Comparison of ENCODE assay signal across 8 cellular contexts in the genomic region with DNA sequence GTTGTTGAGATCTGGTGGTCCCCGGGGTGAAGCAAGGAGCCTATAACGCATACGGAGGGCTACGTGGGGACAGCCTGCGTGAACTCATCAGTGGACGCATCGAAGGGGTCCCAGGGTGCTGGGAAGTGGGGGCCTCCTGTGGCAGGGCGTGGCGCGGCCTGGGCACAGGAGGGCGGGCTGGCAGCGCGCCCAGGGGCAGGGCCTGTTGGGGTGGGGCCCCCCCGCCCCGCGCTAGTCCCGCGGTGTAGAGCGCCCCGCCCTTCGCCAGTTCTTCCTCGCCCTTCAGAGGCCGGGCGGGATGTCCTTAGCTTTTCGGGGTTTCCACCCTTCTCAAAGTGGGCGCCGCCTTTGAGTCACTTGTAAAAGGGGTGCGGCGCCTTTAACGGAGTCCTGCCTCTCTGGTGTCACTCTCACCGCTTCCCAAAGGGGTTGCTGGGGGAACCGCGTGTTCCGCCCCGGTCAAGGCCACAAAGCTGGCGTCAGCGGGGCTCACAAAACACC. TPM values are rescaled to one million over a fixed set of nuclear protein-coding genes. Genes with fewer than 3 reads are reported as not detected.
A peak's percentile ranks its signal among the peaks of the same experiment; 100 is the strongest.
DNase-seq lines count a peak whose midpoint lies in the region; ATAC-seq and TF ChIP-seq lines count a peak whose summit lies in the region.

No MANE protein-coding gene starts in this region.

- H3K14ac ChIP-seq in trophoblast cell (ENCODE audit: low read length): peak overlapping the region; percentile 57

- H3K4me3 ChIP-seq in BE2C (ENCODE audit: low read depth, low read length): peak overlapping the region; percentile 65
- H3K4me3 ChIP-seq in trophoblast cell (ENCODE audit: low read depth, low read length): peak overlapping the region; percentile 64

- H3K27ac Mint-ChIP-seq in activated T-helper 17 cell treated with anti-CD3 and anti-CD28 coated beads, Interleukin-2, amount 50 U/mL, for 72 hours: peak overlapping the region; percentile 87

- H3K4me1 Mint-ChIP-seq in activated T-helper 17 cell treated with anti-CD3 and anti-CD28 coated beads, Interleukin-2, amount 50 U/mL, for 72 hours: peaks cover 14% of the 10 kb centered on the region

- H3K9me3 Mint-ChIP-seq in activated T-helper 17 cell treated with anti-CD3 and anti-CD28 coated beads, Interleukin-2, amount 50 U/mL, for 72 hours: no peaks in the 10 kb centered on the region

- no peak overlapping the region for H3K18ac ChIP-seq in trophoblast cell (ENCODE audit: low read length)

- no peaks in the 10 kb centered on the region; the same call in none of the 2 replicates for H3K36me3 ChIP-seq in BE2C
- H3K36me3 ChIP-seq in trophoblast cell (ENCODE audit: control insufficient read depth in 1 of 2, insufficient read depth in 2 of 2, low read length in 2 of 2): peaks cover 19 to 23% of the 10 kb centered on the region in 2 experiments

- DNase-seq in BE2C (peak; percentile 28), OCI-M1 (lab: John Stamatoyannopoulos, UW) (peak; percentile 72), foreskin keratinocyte (peak in 1 of 2 donors; percentile 61), trophoblast cell (no peak)

- no peak overlapping the region for H2BK5ac ChIP-seq in trophoblast cell (ENCODE audit: low read depth, low read length, poor library complexity)

- peak overlapping the region; percentile 63 for H2BK120ac ChIP-seq in trophoblast cell (ENCODE audit: insufficient read depth, low read length, poor library complexity)

- H3K27me3 Mint-ChIP-seq in activated T-helper 17 cell treated with anti-CD3 and anti-CD28 coated beads, Interleukin-2, amount 50 U/mL, for 72 hours: no peaks in the 10 kb centered on the region

- H3K36me3 Mint-ChIP-seq in activated T-helper 17 cell treated with anti-CD3 and anti-CD28 coated beads, Interleukin-2, amount 50 U/mL, for 72 hours (ENCODE audit: low read depth): peaks cover 47% of the 10 kb centered on the region

- TF ChIP-seq CTCF in BE2C (IDR thresholded peaks at IDR 0.05; ENCODE audit: low read depth, low read length) (no peak), foreskin keratinocyte (conservative IDR thresholded peaks at IDR 0.05) (no peak)

- no peak overlapping the region for H3K9ac ChIP-seq in trophoblast cell (ENCODE audit: low read length)

- H3K23ac ChIP-seq in trophoblast cell (ENCODE audit: low read length): no peak overlapping the region

- peak overlapping the region; percentile 53 for H2BK12ac ChIP-seq in trophoblast cell (ENCODE audit: low read length)

- peak overlapping the region; percentile 73 for H2AFZ ChIP-seq in trophoblast cell (ENCODE audit: insufficient read depth, low read length, poor library complexity)

- H3K4me3 Mint-ChIP-seq in activated T-helper 17 cell treated with anti-CD3 and anti-CD28 coated beads, Interleukin-2, amount 50 U/mL, for 72 hours: peak overlapping the region; percentile 85

- H3K9me3 ChIP-seq in BE2C (no peaks in the 10 kb centered on the region), trophoblast cell (ENCODE audit: insufficient read depth, low read depth, low read length) (no peaks in the 10 kb centered on the region)

- H3K27me3 ChIP-seq in BE2C (no peaks in the 10 kb centered on the region), foreskin keratinocyte (no peaks in the 10 kb centered on the region), trophoblast cell (ENCODE audit: insufficient read depth, low read length) (peaks cover 4% of the 10 kb centered on the region)

- ATAC-seq in GM19351 (IDR thresholded peaks at IDR 0.05; ENCODE audit: unreplicated experiment) (peak; percentile 73), HG03457 (IDR thresholded peaks at IDR 0.05; ENCODE audit: unreplicated experiment) (peak; percentile 61), foreskin keratinocyte (peak; percentile 55), HG03521 (IDR thresholded peaks at IDR 0.05; ENCODE audit: unreplicated experiment) (no peak)
- ATAC-seq in activated T-helper 17 cell treated with anti-CD3 and anti-CD28 coated beads, Interleukin-2, amount 50 U/mL, for 72 hours (replicated peaks): peak; percentile 84

- H3K4me2 ChIP-seq in trophoblast cell (ENCODE audit: low read length): peak overlapping the region; percentile 88

- H3K79me1 ChIP-seq in trophoblast cell (ENCODE audit: low read length): peaks cover 3% of the 10 kb centered on the region

- H2AK5ac ChIP-seq in trophoblast cell (ENCODE audit: low read length): no peak overlapping the region

- no CpG with 5 or more reads among the region's 37 CpGs for WGBS in trophoblast cell (ENCODE audit: extremely low coverage, insufficient coverage, insufficient read length)

- no peak overlapping the region for H3K4ac ChIP-seq in trophoblast cell (ENCODE audit: low read depth, low read length)

- H4K91ac ChIP-seq in trophoblast cell (ENCODE audit: low read depth, low read length): peak overlapping the region; percentile 72

- H3K79me2 ChIP-seq in trophoblast cell (ENCODE audit: control insufficient read depth, insufficient read depth, low read length, poor library complexity): peaks cover 3% of the 10 kb centered on the region

- H3K27ac ChIP-seq in foreskin keratinocyte: peak overlapping the region; percentile 89
- H3K27ac ChIP-seq in trophoblast cell (ENCODE audit: low read depth, low read length): no peak overlapping the region

- H3K4me1 ChIP-seq in BE2C (no peaks in the 10 kb centered on the region), foreskin keratinocyte (peaks cover 11% of the 10 kb centered on the region), trophoblast cell (ENCODE audit: control insufficient read depth in 1 of 2, insufficient read depth in 2 of 2, low read length in 2 of 2) (peaks cover 4 to 10% of the 10 kb centered on the region in 2 experiments)

- H4K12ac ChIP-seq in trophoblast cell (ENCODE audit: low read depth, low read length): peak overlapping the region; percentile 69

- H4K8ac ChIP-seq in trophoblast cell (ENCODE audit: low read depth, low read length): peak overlapping the region; percentile 11

RNA-seq across cellular contexts. Expression of a gene that starts 0.6 kb away (rescaled TPM):
- polyA plus RNA-seq in BE2C (2012; ENCODE audit: insufficient read depth, insufficient read length, low read depth): 70.6 TPM
- total RNA-seq in activated T-helper 17 cell treated with anti-CD3 and anti-CD28 coated beads, Interleukin-2, amount 50 U/mL, for 72 hours: 100 to 1,000 TPM; 228 to 233 TPM
- total RNA-seq in foreskin keratinocyte: 249 and 284 TPM in 2 replicates
- 462 and 529 TPM in 2 replicates for polyA plus RNA-seq in foreskin keratinocyte
- polyA plus RNA-seq in trophoblast cell (2013): 35.9 and 37.5 TPM in 2 replicates

RNA-seq across cellular contexts. Expression of a gene that starts 9.8 kb away (rescaled TPM):
- 3.0 TPM for polyA plus RNA-seq in BE2C (2012; ENCODE audit: insufficient read depth, insufficient read length, low read depth)
- 1 to 10 TPM; 1.5 to 3.7 TPM for total RNA-seq in activated T-helper 17 cell treated with anti-CD3 and anti-CD28 coated beads, Interleukin-2, amount 50 U/mL, for 72 hours
- total RNA-seq in foreskin keratinocyte: 1.6 and 2.0 TPM in 2 replicates
- 2.0 and 2.6 TPM in 2 replicates for polyA plus RNA-seq in foreskin keratinocyte
- polyA plus RNA-seq in trophoblast cell (2013): 3.2 and 3.6 TPM in 2 replicates

RNA-seq across cellular contexts. Expression of a gene that starts 13.8 kb away (rescaled TPM):
- polyA plus RNA-seq in BE2C (2012; ENCODE audit: insufficient read depth, insufficient read length, low read depth): not detected
- total RNA-seq in activated T-helper 17 cell treated with anti-CD3 and anti-CD28 coated beads, Interleukin-2, amount 50 U/mL, for 72 hours: 10 to 100 TPM; 19.8 to 45.3 TPM
- 16.3 and 17.1 TPM in 2 replicates for total RNA-seq in foreskin keratinocyte
- 14.8 and 16.4 TPM in 2 replicates for polyA plus RNA-seq in foreskin keratinocyte
- 12.6 TPM in 2 replicates for polyA plus RNA-seq in trophoblast cell (2013)

RNA-seq across cellular contexts. Expression of a gene that starts 27.7 kb away (rescaled TPM):
- polyA plus RNA-seq in BE2C (2012; ENCODE audit: insufficient read depth, insufficient read length, low read depth): 161 TPM
- total RNA-seq in activated T-helper 17 cell treated with anti-CD3 and anti-CD28 coated beads, Interleukin-2, amount 50 U/mL, for 72 hours: 10 to 100 TPM; 16.6 to 53.4 TPM
- 0.20 and 0.28 TPM in 2 replicates for total RNA-seq in foreskin keratinocyte
- 0.20 and 0.31 TPM in 2 replicates for polyA plus RNA-seq in foreskin keratinocyte
- 0.14 and 0.16 TPM in 2 replicates for polyA plus RNA-seq in trophoblast cell (2013)

RNA-seq across cellular contexts. Expression of a gene that starts 48.8 kb away (rescaled TPM):
- 63.3 TPM for polyA plus RNA-seq in BE2C (2012; ENCODE audit: insufficient read depth, insufficient read length, low read depth)
- total RNA-seq in activated T-helper 17 cell treated with anti-CD3 and anti-CD28 coated beads, Interleukin-2, amount 50 U/mL, for 72 hours: 10 to 100 TPM; 17.3 to 18.1 TPM
- total RNA-seq in foreskin keratinocyte: 21.8 and 21.9 TPM in 2 replicates
- polyA plus RNA-seq in foreskin keratinocyte: 24.1 and 24.8 TPM in 2 replicates
- polyA plus RNA-seq in trophoblast cell (2013): 17.4 and 17.7 TPM in 2 replicates

Comparison
In these comparisons a context has a peak if more than half of its experiments do, and no peak if none do; other contexts are left out.
1. DNase-seq: peak in BE2C (single experiment) and OCI-M1 (single experiment); none in trophoblast cell (0 of 2).